ENCODE assay signal across 8 cellular contexts in the genomic region with DNA sequence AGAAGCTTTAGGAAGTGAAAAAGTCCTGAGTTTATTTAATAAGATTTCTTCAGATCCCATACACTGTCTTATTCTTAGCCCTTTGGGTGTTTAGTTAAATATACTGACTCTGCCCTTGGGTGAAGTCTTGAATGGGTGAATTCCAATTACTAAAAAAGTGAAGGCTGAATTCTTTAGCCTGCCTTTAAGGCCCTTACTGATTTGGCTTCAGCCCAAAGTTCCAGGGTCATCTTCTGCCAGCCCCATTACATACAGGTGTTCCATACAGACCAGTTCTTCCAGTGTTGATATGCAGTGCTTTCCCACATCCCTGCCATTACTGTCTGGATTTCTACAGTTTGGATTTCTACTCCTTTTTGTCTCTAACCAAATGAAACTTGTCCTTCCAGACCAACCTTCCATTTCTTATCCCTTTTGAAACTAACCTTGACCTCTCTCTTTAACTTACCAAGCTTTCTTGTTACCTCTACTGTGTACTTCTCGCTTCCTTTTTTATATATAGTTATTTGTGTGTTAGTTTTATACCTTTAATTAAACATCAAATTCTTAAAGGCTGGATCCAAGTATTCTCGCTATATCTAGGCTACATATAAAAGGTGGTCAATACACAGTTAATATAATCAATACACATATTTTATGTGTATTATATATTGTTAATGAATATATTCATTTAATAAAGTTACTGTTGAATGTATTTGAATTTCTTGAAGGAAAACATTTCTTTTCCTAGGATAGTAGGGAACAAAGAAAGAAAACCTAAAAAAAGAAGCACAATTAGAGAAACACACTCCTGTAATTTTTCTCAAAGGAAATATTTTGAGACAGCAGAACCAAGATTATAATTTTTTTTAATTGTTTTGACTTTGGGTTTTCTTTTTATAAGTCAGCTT. TPM values are rescaled to one million over a fixed set of nuclear protein-coding genes. Genes with fewer than 3 reads are reported as not detected.
DNase-seq lines count a peak whose midpoint lies in the region; ATAC-seq and TF ChIP-seq lines count a peak whose summit lies in the region.

No MANE protein-coding gene starts in this region.

- no peaks in the 10 kb centered on the region for H3K27me3 Mint-ChIP-seq in stimulated activated naive CD8-positive, alpha-beta T cell treated with anti-CD3 and anti-CD28 coated beads, Interleukin-15, Interleukin-2, amounts not matched to agents 100 ng/mL and 50 ng/mL, for 24 hours

- H3F3A ChIP-seq in SU-DHL-6 (ENCODE audit: insufficient read depth), result peaks cover 64% of the 10 kb centered on the region

- H3K4me3 ChIP-seq in SU-DHL-6 (ENCODE audit: insufficient read depth, low read length, poor library complexity, severe bottlenecking) (peak overlapping the region; percentile 12), upper lobe of left lung (no peak overlapping the region)

- H3K27ac Mint-ChIP-seq in stimulated activated naive CD8-positive, alpha-beta T cell treated with anti-CD3 and anti-CD28 coated beads, Interleukin-15, Interleukin-2, amounts not matched to agents 100 ng/mL and 50 ng/mL, for 24 hours, result peak overlapping the region; percentile 86

- 84 to 87% methylated on average over 2 of the region's 2 CpGs for WGBS in upper lobe of left lung, 2 donors

- no peak for TF ChIP-seq EP300 in upper lobe of left lung (IDR thresholded peaks at IDR 0.05)

- H3K4me2 ChIP-seq in SU-DHL-6 (ENCODE audit: low read depth, low read length, poor library complexity, severe bottlenecking), result peak overlapping the region; percentile 91

- no peaks in the 10 kb centered on the region for H3K9me2 ChIP-seq in SU-DHL-6 (replicated peaks; ENCODE audit: insufficient read depth, low read length)

- peaks cover 87% of the 10 kb centered on the region for H4K20me1 ChIP-seq in SU-DHL-6 (ENCODE audit: low read depth, low read length)

- no peaks in the 10 kb centered on the region for H3K9me3 Mint-ChIP-seq in stimulated activated naive CD8-positive, alpha-beta T cell treated with anti-CD3 and anti-CD28 coated beads, Interleukin-15, Interleukin-2, amounts not matched to agents 100 ng/mL and 50 ng/mL, for 24 hours

- H2AFZ ChIP-seq in SU-DHL-6 (ENCODE audit: low read depth, low read length, severe bottlenecking), result no peak overlapping the region

- TF ChIP-seq CTCF in SU-DHL-6 (IDR thresholded peaks at IDR 0.05; ENCODE audit: insufficient read depth, low read length, poor library complexity, severe bottlenecking) (no peak), upper lobe of left lung (IDR thresholded peaks at IDR 0.05) (no peak)

- H3K36me3 ChIP-seq in SU-DHL-6 (ENCODE audit: low read length) (no peaks in the 10 kb centered on the region), upper lobe of left lung (no peaks in the 10 kb centered on the region)

- peak overlapping the region; percentile 48 for H3K27ac ChIP-seq in SU-DHL-6 (ENCODE audit: low read depth, low read length)
- H3K27ac ChIP-seq in upper lobe of left lung, result peak overlapping the region in 2 of 4 donors; percentile 55 to 67

- H3K9ac ChIP-seq in SU-DHL-6 (ENCODE audit: low read length), result peak overlapping the region; percentile 4; the same call in 1 of the 2 replicates

- H3K79me2 ChIP-seq in SU-DHL-6 (ENCODE audit: insufficient read depth, low read length), result peaks cover 97% of the 10 kb centered on the region

- no peak for ATAC-seq in stimulated activated naive CD8-positive, alpha-beta T cell treated with anti-CD3 and anti-CD28 coated beads, Interleukin-15, Interleukin-2, amounts not matched to agents 100 U/mL and 50 U/mL, for 24 hours
- ATAC-seq in left lobe of liver (peak; percentile 25), GM18870 (IDR thresholded peaks at IDR 0.05; ENCODE audit: unreplicated experiment) (no peak), upper lobe of left lung (ENCODE audit: low FRiP score in 2 of 2) (no peak), GM21381 (IDR thresholded peaks at IDR 0.05; ENCODE audit: unreplicated experiment) (no peak)

- DNase-seq in stimulated activated naive CD8-positive, alpha-beta T cell treated with anti-CD3 and anti-CD28 coated beads, Interleukin-15, Interleukin-2, amounts not matched to agents 100 U/mL and 50 U/mL, for 24 hours, result no peak
- DNase-seq in left lobe of liver (ENCODE audit: low spot score) (no peak), HuH-7 (ENCODE audit: low spot score) (no peak), upper lobe of left lung (no peak)

- peaks cover 91% of the 10 kb centered on the region for H3K4me1 Mint-ChIP-seq in stimulated activated naive CD8-positive, alpha-beta T cell treated with anti-CD3 and anti-CD28 coated beads, Interleukin-15, Interleukin-2, amounts not matched to agents 100 ng/mL and 50 ng/mL, for 24 hours (ENCODE audit: low read depth)

- H3K36me3 Mint-ChIP-seq in stimulated activated naive CD8-positive, alpha-beta T cell treated with anti-CD3 and anti-CD28 coated beads, Interleukin-15, Interleukin-2, amounts not matched to agents 100 ng/mL and 50 ng/mL, for 24 hours (ENCODE audit: low read depth), result peaks cover 25% of the 10 kb centered on the region

- peak overlapping the region; percentile 82 for H3K4me3 Mint-ChIP-seq in stimulated activated naive CD8-positive, alpha-beta T cell treated with anti-CD3 and anti-CD28 coated beads, Interleukin-15, Interleukin-2, amounts not matched to agents 100 ng/mL and 50 ng/mL, for 24 hours

- H3K27me3 ChIP-seq in SU-DHL-6 (ENCODE audit: low read length) (no peaks in the 10 kb centered on the region), upper lobe of left lung (no peaks in the 10 kb centered on the region)

- H3K9me3 ChIP-seq in SU-DHL-6 (ENCODE audit: insufficient read depth, low read length) (no peaks in the 10 kb centered on the region), upper lobe of left lung (no peaks in the 10 kb centered on the region)

- TF ChIP-seq POLR2A in upper lobe of left lung (IDR thresholded peaks at IDR 0.05), result no peak

- peaks cover 65 to 82% (median 78%) of the 10 kb centered on the region in 4 donors for H3K4me1 ChIP-seq in upper lobe of left lung

RNA-seq across cellular contexts. Expression of a gene that starts 15.0 kb away (rescaled TPM):
- total RNA-seq in left lobe of liver, result 48.4 TPM
- 100 to 1,000 TPM; 231 to 506 (median 357) TPM for total RNA-seq in upper lobe of left lung
